ENCODE assay signal across 27 cellular contexts in the genomic region with DNA sequence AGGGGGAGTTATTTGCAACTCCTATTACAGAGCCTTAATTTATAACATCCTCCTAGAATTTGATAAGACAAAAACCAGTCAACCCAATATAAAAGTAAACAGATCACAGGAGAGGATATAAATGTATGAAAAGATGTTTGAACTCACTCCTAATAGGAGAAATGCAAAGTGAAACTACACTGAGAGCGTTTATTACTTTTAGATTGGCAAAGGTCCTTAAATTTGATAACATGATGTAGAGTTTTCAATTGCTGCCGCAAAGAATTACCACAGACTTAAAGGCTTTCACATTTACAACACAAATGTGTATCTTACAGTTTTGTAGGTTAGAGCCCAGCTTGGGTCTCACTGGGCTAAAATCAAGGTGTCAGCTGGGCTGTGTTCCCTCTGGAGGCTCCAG. TPM values are rescaled to one million over a fixed set of nuclear protein-coding genes. Genes with fewer than 3 reads are reported as not detected.
DNase-seq lines count a peak whose midpoint lies in the region; ATAC-seq and TF ChIP-seq lines count a peak whose summit lies in the region.
"Had no signal": no experiment of that assay in that cellular context is flagged by ENCODE, and none has a peak within 500 bp of the region (broad histone marks: within the 10 kb centered on the region; RNA-seq: fewer than 3 reads in every experiment).

No MANE protein-coding gene starts in this region.

- no peaks in the 10 kb centered on the region for H3K9me3 ChIP-seq in MM.1S (replicated peaks; ENCODE audit: insufficient read depth, low read length)
- no peaks in the 10 kb centered on the region for H3K9me3 ChIP-seq in SK-N-MC (ENCODE audit: low read depth, low read length)
- no peaks in the 10 kb centered on the region for H3K9me3 ChIP-seq in thoracic aorta
- H3K9me3 ChIP-seq: adrenal gland, right atrium auricular region, suprapubic skin had no signal

- H3K4me3 ChIP-seq in MM.1S (ENCODE audit: low read length): no peak overlapping the region
- 0 out of 2 replicates have a peak overlapping the region, but pooled peaks have one; percentile 7 for H3K4me3 ChIP-seq in SK-N-MC
- peak overlapping the region; percentile 38 for H3K4me3 ChIP-seq in fibroblast of the aortic adventitia (ENCODE audit: low read depth, low read length)
- H3K4me3 ChIP-seq in thoracic aorta: peak overlapping the region; percentile 45
- H3K4me3 ChIP-seq: right atrium auricular region, suprapubic skin had no signal

- no peaks in the 10 kb centered on the region for H4K20me1 ChIP-seq in MM.1S (ENCODE audit: insufficient read depth, low read length)

- H3F3A ChIP-seq in MM.1S (ENCODE audit: insufficient read depth, low read length): no peaks in the 10 kb centered on the region

- DNase-seq in MM.1S (no peak), SK-N-MC (ENCODE audit: low read depth, low spot score) (no peak), fibroblast of the aortic adventitia (ENCODE audit: low read depth) (peak; percentile 41), thoracic aorta (ENCODE audit: low spot score) (no peak), anterior cingulate cortex (lab: John Stamatoyannopoulos, UW) (no peak), islet precursor cell (no peak)
- DNase-seq: activated naive CD4-positive, alpha-beta T cell; activated T-cell treated with anti-CD3 and anti-CD28 coated beads, Interleukin-2, amount 50 U/mL, for 4 hours; adrenal gland; CD8-positive, alpha-beta memory T cell; DMS 273 treated with DMSO at 0.1 percent for 48 hours; glutamatergic neuron; GOT3; NCI-H1048; NCI-H187; stimulated activated CD4-positive, alpha-beta T cell treated with anti-CD3 and anti-CD28 coated beads, Interleukin-12 subunit alpha, Interleukin-12 subunit beta, amount 100 ng/mL, for 4 hours; stimulated activated CD4-positive, alpha-beta T cell treated with anti-CD3 and anti-CD28 coated beads, Interleukin-4, amount 100 ng/mL, for 24 hours; WERI-Rb-1 had no signal

- H3K36me3 ChIP-seq in MM.1S (replicated peaks; ENCODE audit: insufficient read depth, low read length): no peaks in the 10 kb centered on the region
- H3K36me3 ChIP-seq in SK-N-MC (ENCODE audit: insufficient read depth, low read length): no peaks in the 10 kb centered on the region
- no peaks in the 10 kb centered on the region for H3K36me3 ChIP-seq in thoracic aorta
- H3K36me3 ChIP-seq: adrenal gland, right atrium auricular region, suprapubic skin, WERI-Rb-1 had no signal

- TF ChIP-seq CTCF in MM.1S (IDR thresholded peaks at IDR 0.05; ENCODE audit: low read length) (no peak), fibroblast of the aortic adventitia (IDR thresholded peaks at IDR 0.05; ENCODE audit: insufficient read depth, low read length) (no peak), thoracic aorta (IDR thresholded peaks at IDR 0.05) (no peak)

- H3K27ac ChIP-seq in MM.1S (ENCODE audit: low read length) (no peak overlapping the region), SK-N-MC (no peak overlapping the region), thoracic aorta (no peak overlapping the region)
- H3K27ac ChIP-seq: adrenal gland, right atrium auricular region, suprapubic skin, WERI-Rb-1 had no signal

- no peaks in the 10 kb centered on the region for H3K9me2 ChIP-seq in MM.1S (replicated peaks; ENCODE audit: insufficient read depth, low read length)

- H3K4me1 ChIP-seq in MM.1S (ENCODE audit: low read length): peaks cover 4% of the 10 kb centered on the region; the same call in 1 of the 2 replicates
- H3K4me1 ChIP-seq in thoracic aorta (ENCODE audit: control insufficient read depth in 1 of 2, low read depth in 2 of 2): no peaks in the 10 kb centered on the region
- H3K4me1 ChIP-seq: adrenal gland, right atrium auricular region, suprapubic skin had no signal

- no peak for ATAC-seq in thoracic aorta (ENCODE audit: insufficient number of reproducible peaks, low FRiP score, low read depth)
- ATAC-seq in HG02870 (IDR thresholded peaks at IDR 0.05; ENCODE audit: unreplicated experiment): no peak
- ATAC-seq: activated T-cell treated with anti-CD3 and anti-CD28 coated beads, Interleukin-2, amount 50 U/mL, for 4 hours; stimulated activated effector memory CD8-positive, alpha-beta T cell treated with anti-CD3 and anti-CD28 coated beads, Interleukin-12 subunit alpha, Interleukin-12 subunit beta, amount 100 ng/mL, for 72 hours had no signal

- H3K79me2 ChIP-seq in MM.1S (ENCODE audit: low read length): no peaks in the 10 kb centered on the region

- H2AFZ ChIP-seq in MM.1S (ENCODE audit: low read length): peak overlapping the region; percentile 28; the same call in 1 of the 2 replicates

- H3K9ac ChIP-seq in MM.1S (ENCODE audit: low read length) (no peak overlapping the region), SK-N-MC (ENCODE audit: insufficient read length) (no peak overlapping the region)

- H3K27me3 ChIP-seq in MM.1S (replicated peaks; ENCODE audit: insufficient read depth, low read length) (no peaks in the 10 kb centered on the region), thoracic aorta (replicated peaks; ENCODE audit: insufficient read depth) (no peaks in the 10 kb centered on the region)
- H3K27me3 ChIP-seq: adrenal gland, right atrium auricular region, suprapubic skin had no signal

- 0 out of 2 replicates have a peak overlapping the region, but pooled peaks have one; percentile 36 for H3K4me2 ChIP-seq in MM.1S (ENCODE audit: low read depth, low read length)

RNA-seq across cellular contexts. Expression of a gene that starts 9.2 kb away (rescaled TPM):
- total RNA-seq in fibroblast of the aortic adventitia (ENCODE audit: low replicate concordance) (not detected in 2 replicates), thoracic aorta (not detected)
- total RNA-seq: activated T-cell treated with anti-CD3 and anti-CD28 coated beads, Interleukin-2, amount 50 U/mL, for 4 hours; adrenal gland; CD8-positive, alpha-beta memory T cell; cerebellum; endothelial cell of umbilical vein; kidney epithelial cell; lung microvascular endothelial cell; neural crest cell; right atrium auricular region; suprapubic skin had no signal
